In genomic region chr10:86031-86430, GRCh38 we compare ENCODE assay signal across 38 cellular contexts. TPM values are rescaled to one million over a fixed set of nuclear protein-coding genes. Genes with fewer than 3 reads are reported as not detected.
DNase-seq lines count a peak whose midpoint lies in the region; ATAC-seq and TF ChIP-seq lines count a peak whose summit lies in the region.
"Had no signal": no experiment of that assay in that cellular context is flagged by ENCODE, and none has a peak within 500 bp of the region (broad histone marks: within the 10 kb centered on the region; RNA-seq: fewer than 3 reads in every experiment).

No MANE protein-coding gene starts in this region.

- H3K4me2 ChIP-seq in neural progenitor cell: no peak overlapping the region
- H3K4me2 ChIP-seq: A549; BLaER1; BLaER1 treated with 17β-estradiol and CSF1 and Interleukin-3, amounts not matched to agents 10 nM and 100 nM had no signal

- peak; percentile 35 for DNase-seq in RPMI8226
- DNase-seq in lung (ENCODE audit: low spot score): peak; percentile 13
- no peak for DNase-seq in neural progenitor cell (ENCODE audit: low spot score)
- DNase-seq in osteocyte (ENCODE audit: extremely low spot score, unreplicated experiment): peak; percentile 54
- no peak for DNase-seq in anterior cingulate cortex (lab: John Stamatoyannopoulos, UW)
- no peak for DNase-seq in activated effector memory CD4-positive, alpha-beta T cell treated with Interleukin-2 at 50 U/mL for 16 hours
- no peak for DNase-seq in NCI-H345 (lab: John Stamatoyannopoulos, UW)
- DNase-seq: 8988T; ACHN; AML-193; BE2C; C1 segment of cervical spinal cord; Caco-2; Calu3; CD4-positive, alpha-beta memory T cell; CD4-positive, alpha-beta T cell; CD4-positive, CD25-positive, alpha-beta regulatory T cell; CD8-positive, alpha-beta memory T cell; COR-L47; DMS 273 treated with DMSO at 0.1 percent for 48 hours; DMS153; DMS53; DMS79; DMS79 treated with DMSO at 0.1 percent for 48 hours; DND-41; EL had no signal

- H3K4me3 ChIP-seq in lung (no peak overlapping the region), neural progenitor cell (no peak overlapping the region)
- H3K4me3 ChIP-seq: A549; BLaER1; BLaER1 treated with 17β-estradiol and CSF1 and Interleukin-3, amounts not matched to agents 10 nM and 100 nM had no signal

- H3K27ac Mint-ChIP-seq in neural progenitor cell: no peak overlapping the region
- no peak overlapping the region for H3K27ac Mint-ChIP-seq in osteocyte (ENCODE audit: unreplicated experiment)
- H3K27ac Mint-ChIP-seq: B cell; CD4-positive, alpha-beta memory T cell; CD4-positive, alpha-beta T cell; CD4-positive, CD25-positive, alpha-beta regulatory T cell; CD8-positive, alpha-beta T cell had no signal

- H3K36me3 ChIP-seq in lung (ENCODE audit: control insufficient read depth in 2 of 2, insufficient read depth in 2 of 2, low read length in 2 of 2): no peaks in the 10 kb centered on the region
- no peaks in the 10 kb centered on the region for H3K36me3 ChIP-seq in neural progenitor cell
- H3K36me3 ChIP-seq: BE2C; BLaER1; BLaER1 treated with 17β-estradiol and CSF1 and Interleukin-3, amounts not matched to agents 10 nM and 100 nM had no signal

- H2AFZ ChIP-seq in neural progenitor cell (replicated peaks): no peak overlapping the region

- H3K27me3 Mint-ChIP-seq in neural progenitor cell (ENCODE audit: insufficient read depth, low read depth): peaks cover 2% of the 10 kb centered on the region
- H3K27me3 Mint-ChIP-seq in osteocyte (ENCODE audit: unreplicated experiment): peaks cover 26% of the 10 kb centered on the region

- H3K9ac ChIP-seq in neural progenitor cell: no peak overlapping the region
- H3K9ac ChIP-seq: BLaER1; BLaER1 treated with 17β-estradiol and CSF1 and Interleukin-3, amounts not matched to agents 10 nM and 100 nM had no signal

- no peaks in the 10 kb centered on the region for H4K20me1 ChIP-seq in neural progenitor cell (ENCODE audit: low read depth)
- H4K20me1 ChIP-seq: BLaER1; BLaER1 treated with 17β-estradiol and CSF1 and Interleukin-3, amounts not matched to agents 10 nM and 100 nM had no signal

- peak overlapping the region; percentile 27 for H3K4me3 Mint-ChIP-seq in neural progenitor cell
- no peak overlapping the region for H3K4me3 Mint-ChIP-seq in osteocyte (ENCODE audit: unreplicated experiment)
- H3K4me3 Mint-ChIP-seq: B cell; CD4-positive, alpha-beta memory T cell; CD4-positive, alpha-beta T cell; CD4-positive, CD25-positive, alpha-beta regulatory T cell; CD8-positive, alpha-beta T cell had no signal

- 91 to 92% methylated on average over 9 to 10 of the region's 10 CpGs for WGBS in lung, 2 donors

- H3K9me3 ChIP-seq in lung (ENCODE audit: control insufficient read depth in 2 of 2, insufficient read depth in 1 of 2, low read length in 1 of 2): no peaks in the 10 kb centered on the region
- H3K9me3 ChIP-seq in neural progenitor cell (ENCODE audit: low read depth): no peaks in the 10 kb centered on the region
- H3K9me3 ChIP-seq: A549; BE2C; BLaER1; BLaER1 treated with 17β-estradiol and CSF1 and Interleukin-3, amounts not matched to agents 10 nM and 100 nM; Caco-2 had no signal

- H3K27ac ChIP-seq in lung (ENCODE audit: low read depth in 1 of 2, low read length in 1 of 2) (no peak overlapping the region), neural progenitor cell (no peak overlapping the region)
- H3K27ac ChIP-seq: 22Rv1; A549; BLaER1; BLaER1 treated with 17β-estradiol and CSF1 and Interleukin-3, amounts not matched to agents 10 nM and 100 nM; C4-2B had no signal

- no peaks in the 10 kb centered on the region for H3K36me3 Mint-ChIP-seq in neural progenitor cell
- no peaks in the 10 kb centered on the region for H3K36me3 Mint-ChIP-seq in osteocyte (ENCODE audit: unreplicated experiment)
- H3K36me3 Mint-ChIP-seq: CD14-positive monocyte; CD4-positive, alpha-beta memory T cell; CD4-positive, CD25-positive, alpha-beta regulatory T cell; CD8-positive, alpha-beta memory T cell; CD8-positive, alpha-beta T cell had no signal

- H3K27me3 ChIP-seq in lung (ENCODE audit: control insufficient read depth, insufficient read depth) (no peaks in the 10 kb centered on the region), neural progenitor cell (no peaks in the 10 kb centered on the region)
- H3K27me3 ChIP-seq: BE2C; BLaER1; BLaER1 treated with 17β-estradiol and CSF1 and Interleukin-3, amounts not matched to agents 10 nM and 100 nM had no signal

- no peaks in the 10 kb centered on the region for H3K79me2 ChIP-seq in neural progenitor cell (ENCODE audit: low read depth)

- H3K9me3 Mint-ChIP-seq in neural progenitor cell (no peaks in the 10 kb centered on the region), osteocyte (ENCODE audit: unreplicated experiment) (no peaks in the 10 kb centered on the region)
- H3K9me3 Mint-ChIP-seq: CD14-positive monocyte; CD4-positive, alpha-beta memory T cell; CD4-positive, alpha-beta T cell; CD4-positive, CD25-positive, alpha-beta regulatory T cell; CD8-positive, alpha-beta memory T cell; CD8-positive, alpha-beta T cell had no signal

- H3K4me1 ChIP-seq in lung (ENCODE audit: control insufficient read depth in 2 of 2, insufficient read depth in 2 of 2, low read length in 2 of 2): no peaks in the 10 kb centered on the region
- H3K4me1 ChIP-seq in neural progenitor cell: no peaks in the 10 kb centered on the region
- H3K4me1 ChIP-seq: A549, BE2C, BLaER1, Caco-2 had no signal

- ATAC-seq in lung (ENCODE audit: insufficient read depth, low FRiP score) (no peak), HG03457 (IDR thresholded peaks at IDR 0.05; ENCODE audit: unreplicated experiment) (no peak)
- ATAC-seq: A549; CD8-positive, alpha-beta T cell had no signal

- H3K4me1 Mint-ChIP-seq in neural progenitor cell: peaks cover 3% of the 10 kb centered on the region
- H3K4me1 Mint-ChIP-seq in osteocyte (ENCODE audit: unreplicated experiment): peaks cover 3% of the 10 kb centered on the region
- H3K4me1 Mint-ChIP-seq: B cell, CD14-positive monocyte had no signal

- TF ChIP-seq CTCF in lung (IDR thresholded peaks at IDR 0.05; ENCODE audit: control extremely low read depth, extremely low read depth) (no peak), neural progenitor cell (IDR thresholded peaks at IDR 0.05) (no peak), osteocyte (IDR thresholded peaks at IDR 0.05) (no peak)

- no peaks in the 10 kb centered on the region for H3F3A ChIP-seq in neural progenitor cell (ENCODE audit: low read depth)

RNA-seq across cellular contexts. Expression of gene TUBB8, which starts 36.9 kb away (rescaled TPM):
- total RNA-seq in lung (under 1 TPM in 1 of 2 donors, not detected in 1; 0.15 TPM), neural progenitor cell (ENCODE audit: low replicate concordance) (1.9 and 4.3 TPM in 2 replicates), osteocyte (not detected in 2 replicates)
- under 1 TPM in 1 of 2 donors, not detected in 1; 0.27 TPM for polyA plus RNA-seq in lung
- total RNA-seq: A172; Caco-2; Calu3; CD4-positive, alpha-beta memory T cell; CD4-positive, alpha-beta T cell; CD4-positive, CD25-positive, alpha-beta regulatory T cell; CD8-positive, alpha-beta memory T cell; CD8-positive, alpha-beta T cell; Daoy had no signal
- polyA plus RNA-seq: AG04450; CD4-positive, alpha-beta memory T cell; CD4-positive, CD25-positive, alpha-beta regulatory T cell; CD8-positive, alpha-beta memory T cell had no signal

RNA-seq across cellular contexts. Expression of gene ZMYND11, which starts 49.2 kb away (rescaled TPM):
- total RNA-seq in lung (10 to 100 TPM; 55.7 to 78.3 TPM), neural progenitor cell (ENCODE audit: low replicate concordance) (46.9 and 59.5 TPM in 2 replicates), osteocyte (87.7 and 87.8 TPM in 2 replicates)
- 10 to 100 TPM; 29.5 to 30.7 TPM for polyA plus RNA-seq in lung

Comparison
In these comparisons a context has a peak if more than half of its experiments do, and no peak if none do; other contexts are left out.
1. DNase-seq: peak in RPMI8226 (single experiment), lung (single experiment) and osteocyte (single experiment); none in neural progenitor cell (single experiment), anterior cingulate cortex (0 of 58), activated effector memory CD4-positive, alpha-beta T cell treated with Interleukin-2 at 50 U/mL for 16 hours (single experiment) and NCI-H345 (single experiment).